1 cellular context compared by ENCODE assay signal in the genomic region with DNA sequence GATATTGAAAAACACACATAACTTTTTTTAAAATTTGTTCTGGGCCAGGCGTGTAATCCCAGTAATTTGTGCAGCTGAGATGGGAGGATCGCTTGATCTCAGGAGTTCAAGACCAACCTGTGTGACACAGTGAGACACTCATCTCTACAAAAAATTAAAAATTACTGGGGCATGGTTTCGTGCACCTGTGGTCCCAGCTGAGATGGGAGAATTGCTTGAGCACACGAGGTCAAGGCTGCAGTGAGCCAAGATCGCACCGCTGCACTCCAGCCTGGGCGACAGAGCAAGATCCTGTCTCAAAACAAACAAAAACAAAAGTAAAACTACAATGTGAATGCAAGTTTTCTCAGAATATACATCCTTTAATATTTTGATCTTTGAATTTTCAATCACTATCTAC.
A peak's percentile ranks its signal among the peaks of the same experiment; 100 is the strongest.
TF ChIP-seq lines count a peak whose summit lies in the region.

No MANE protein-coding gene starts in this region.

TF ChIP-seq in HepG2, 621 proteins besides CTCF, POLR2A, EP300 and RAD21:
- TF ChIP-seq ZNF792 (CRISPR knock-in tag; IDR thresholded peaks at IDR 0.05) = no peak
- TF ChIP-seq, protein P1, sequence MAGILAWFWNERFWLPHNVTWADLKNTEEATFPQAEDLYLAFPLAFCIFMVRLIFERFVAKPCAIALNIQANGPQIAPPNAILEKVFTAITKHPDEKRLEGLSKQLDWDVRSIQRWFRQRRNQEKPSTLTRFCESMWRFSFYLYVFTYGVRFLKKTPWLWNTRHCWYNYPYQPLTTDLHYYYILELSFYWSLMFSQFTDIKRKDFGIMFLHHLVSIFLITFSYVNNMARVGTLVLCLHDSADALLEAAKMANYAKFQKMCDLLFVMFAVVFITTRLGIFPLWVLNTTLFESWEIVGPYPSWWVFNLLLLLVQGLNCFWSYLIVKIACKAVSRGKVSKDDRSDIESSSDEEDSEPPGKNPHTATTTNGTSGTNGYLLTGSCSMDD (CRISPR knock-in tag; IDR thresholded peaks at IDR 0.05) = no peak
- TF ChIP-seq, protein P2, sequence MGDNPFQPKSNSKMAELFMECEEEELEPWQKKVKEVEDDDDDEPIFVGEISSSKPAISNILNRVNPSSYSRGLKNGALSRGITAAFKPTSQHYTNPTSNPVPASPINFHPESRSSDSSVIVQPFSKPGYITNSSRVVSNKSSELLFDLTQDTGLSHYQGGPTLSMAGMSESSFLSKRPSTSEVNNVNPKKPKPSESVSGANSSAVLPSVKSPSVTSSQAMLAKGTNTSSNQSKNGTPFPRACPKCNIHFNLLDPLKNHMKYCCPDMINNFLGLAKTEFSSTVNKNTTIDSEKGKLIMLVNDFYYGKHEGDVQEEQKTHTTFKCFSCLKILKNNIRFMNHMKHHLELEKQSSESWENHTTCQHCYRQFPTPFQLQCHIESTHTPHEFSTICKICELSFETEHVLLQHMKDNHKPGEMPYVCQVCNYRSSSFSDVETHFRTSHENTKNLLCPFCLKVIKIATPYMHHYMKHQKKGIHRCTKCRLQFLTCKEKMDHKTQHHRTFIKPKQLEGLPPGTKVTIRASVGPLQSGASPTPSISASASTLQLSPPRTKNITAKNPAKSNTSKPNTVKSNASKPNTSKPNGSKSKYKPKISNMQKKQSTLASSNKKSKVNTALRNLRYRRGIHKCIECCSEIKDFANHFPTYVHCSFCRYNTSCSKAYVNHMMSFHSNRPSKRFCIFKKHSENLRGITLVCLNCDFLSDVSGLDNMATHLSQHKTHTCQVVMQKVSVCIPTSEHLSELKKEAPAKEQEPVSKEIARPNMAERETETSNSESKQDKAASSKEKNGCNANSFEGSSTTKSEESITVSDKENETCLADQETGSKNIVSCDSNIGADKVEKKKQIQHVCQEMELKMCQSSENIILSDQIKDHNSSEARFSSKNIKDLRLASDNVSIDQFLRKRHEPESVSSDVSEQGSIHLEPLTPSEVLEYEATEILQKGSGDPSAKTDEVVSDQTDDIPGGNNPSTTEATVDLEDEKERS (CRISPR knock-in tag; IDR thresholded peaks at IDR 0.05) = no peak
- no peak for TF ChIP-seq NFYC (CRISPR knock-in tag; IDR thresholded peaks at IDR 0.05)
- TF ChIP-seq ZFY (CRISPR knock-in tag; IDR thresholded peaks at IDR 0.05) = no peak
- TF ChIP-seq ZNF101 (CRISPR knock-in tag; IDR thresholded peaks at IDR 0.05; ENCODE audit: borderline replicate concordance, low read depth) = no peak
- TF ChIP-seq CEBPB (IDR thresholded peaks at IDR 0.05; ENCODE audit: borderline replicate concordance, low read depth, low read length) = peak; percentile 11; the same call in 1 of the 2 replicates
- peak; percentile 38; the same call in 1 of the 2 replicates for TF ChIP-seq SALL1 (CRISPR knock-in tag; IDR thresholded peaks at IDR 0.05)
- no peak for TF ChIP-seq ZBTB7A (CRISPR knock-in tag; IDR thresholded peaks at IDR 0.05)
- no peak for TF ChIP-seq CAMTA2 (CRISPR knock-in tag; IDR thresholded peaks at IDR 0.05; ENCODE audit: borderline replicate concordance)
- TF ChIP-seq PRPF4 (IDR thresholded peaks at IDR 0.05; ENCODE audit: low read depth, low read length, poor library complexity, severe bottlenecking) = no peak
- peak; percentile 31; the same call in 1 of the 2 replicates for TF ChIP-seq ZNF121 (CRISPR knock-in tag; IDR thresholded peaks at IDR 0.05)
- TF ChIP-seq ZNF446 (CRISPR knock-in tag; IDR thresholded peaks at IDR 0.05) = no peak
